Comparison of ENCODE assay signal across 3 cellular contexts in genomic region chr1:6882414-6882813, GRCh38.
"Had no signal": no experiment of that assay in that cellular context is flagged by ENCODE, and none has a peak within 500 bp of the region (broad histone marks: within the 10 kb centered on the region; RNA-seq: fewer than 3 reads in every experiment).

No MANE protein-coding gene starts in this region.

- H3K4me3 ChIP-seq: GM12878 had no signal

- ATAC-seq: GM12878 had no signal

- DNase-seq: GDM1, GF-D8 had no signal
